Comparison of ENCODE assay signal across 1 cellular context in the genomic region with DNA sequence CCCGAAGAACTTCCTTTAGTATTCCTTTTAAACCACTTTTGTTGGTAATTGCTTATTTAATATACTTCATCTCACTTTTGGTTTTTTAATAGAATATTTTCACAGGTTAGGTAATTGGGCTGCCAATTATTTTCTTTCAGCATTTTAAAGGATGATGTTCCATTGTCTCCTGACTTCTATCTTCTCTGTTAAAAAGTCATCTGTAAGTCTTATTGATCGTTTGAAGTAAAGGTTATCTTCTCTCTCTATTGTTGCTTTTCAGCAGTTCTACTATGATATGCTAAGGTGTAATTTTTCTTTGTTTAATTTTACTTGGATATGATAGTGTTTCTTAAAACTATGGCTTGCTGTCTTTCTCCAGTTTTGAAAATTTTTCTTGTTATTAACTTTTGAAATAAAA.
A peak's percentile ranks its signal among the peaks of the same experiment; 100 is the strongest.
TF ChIP-seq lines count a peak whose summit lies in the region.

No MANE protein-coding gene starts in this region.

TF ChIP-seq in HEK293, 187 proteins besides CTCF, POLR2A, EP300 and RAD21 (continued from another document):
- TF ChIP-seq, protein P1, sequence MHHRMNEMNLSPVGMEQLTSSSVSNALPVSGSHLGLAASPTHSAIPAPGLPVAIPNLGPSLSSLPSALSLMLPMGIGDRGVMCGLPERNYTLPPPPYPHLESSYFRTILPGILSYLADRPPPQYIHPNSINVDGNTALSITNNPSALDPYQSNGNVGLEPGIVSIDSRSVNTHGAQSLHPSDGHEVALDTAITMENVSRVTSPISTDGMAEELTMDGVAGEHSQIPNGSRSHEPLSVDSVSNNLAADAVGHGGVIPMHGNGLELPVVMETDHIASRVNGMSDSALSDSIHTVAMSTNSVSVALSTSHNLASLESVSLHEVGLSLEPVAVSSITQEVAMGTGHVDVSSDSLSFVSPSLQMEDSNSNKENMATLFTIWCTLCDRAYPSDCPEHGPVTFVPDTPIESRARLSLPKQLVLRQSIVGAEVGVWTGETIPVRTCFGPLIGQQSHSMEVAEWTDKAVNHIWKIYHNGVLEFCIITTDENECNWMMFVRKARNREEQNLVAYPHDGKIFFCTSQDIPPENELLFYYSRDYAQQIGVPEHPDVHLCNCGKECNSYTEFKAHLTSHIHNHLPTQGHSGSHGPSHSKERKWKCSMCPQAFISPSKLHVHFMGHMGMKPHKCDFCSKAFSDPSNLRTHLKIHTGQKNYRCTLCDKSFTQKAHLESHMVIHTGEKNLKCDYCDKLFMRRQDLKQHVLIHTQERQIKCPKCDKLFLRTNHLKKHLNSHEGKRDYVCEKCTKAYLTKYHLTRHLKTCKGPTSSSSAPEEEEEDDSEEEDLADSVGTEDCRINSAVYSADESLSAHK (tag by site-specific recombination; IDR thresholded peaks at IDR 0.05) = no peak
- peak; percentile 82 for TF ChIP-seq TRIM28 (IDR thresholded peaks at IDR 0.05; ENCODE audit: borderline replicate concordance, low read length)
